ENCODE assay signal across 1 cellular context in genomic region chr18:23166863-23167531, GRCh38.
TF ChIP-seq lines count a peak whose summit lies in the region.

No MANE protein-coding gene starts in this region.

TF ChIP-seq in endothelial cell of umbilical vein, 7 proteins besides CTCF, POLR2A, EP300 and RAD21:
- TF ChIP-seq MAX (IDR thresholded peaks at IDR 0.05; ENCODE audit: insufficient read depth, insufficient read length): no peak
- TF ChIP-seq GATA2 (IDR thresholded peaks at IDR 0.05; ENCODE audit: insufficient read depth, insufficient read length, low read depth, low read length): peak; percentile 89
- no peak for TF ChIP-seq MYC (IDR thresholded peaks at IDR 0.05; ENCODE audit: low read depth, low read length)
- peak; percentile 19 for TF ChIP-seq POLR2AphosphoS5 (IDR thresholded peaks at IDR 0.05; ENCODE audit: insufficient read depth, low read depth, low read length)
